ENCODE assay signal across 11 cellular contexts in genomic region chr4:110867251-110867960, GRCh38.
DNase-seq lines count a peak whose midpoint lies in the region; ATAC-seq and TF ChIP-seq lines count a peak whose summit lies in the region.
"Had no signal": no experiment of that assay in that cellular context is flagged by ENCODE, and none has a peak within 500 bp of the region (broad histone marks: within the 10 kb centered on the region; RNA-seq: fewer than 3 reads in every experiment).

No MANE protein-coding gene starts in this region.

- no peaks in the 10 kb centered on the region for H3K27me3 ChIP-seq in left ventricle myocardium inferior (ENCODE audit: low read depth)
- H3K27me3 ChIP-seq in aorta (ENCODE audit: control insufficient read depth in 1 of 2, insufficient read depth in 2 of 2, low read length in 1 of 2) = no peaks in the 10 kb centered on the region
- no peaks in the 10 kb centered on the region for H3K27me3 ChIP-seq in heart right ventricle
- H3K27me3 ChIP-seq: transverse colon had no signal

- 90 to 94% methylated on average over 3 of the region's 3 CpGs for WGBS in aorta, 2 donors
- WGBS in heart right ventricle, 2 donors = 82 to 87% methylated on average over 3 of the region's 3 CpGs

- H3K27ac ChIP-seq in left ventricle myocardium inferior (replicated peaks) (no peak overlapping the region), aorta (ENCODE audit: low read depth in 1 of 2, low read length in 2 of 2) (no peak overlapping the region), heart right ventricle (no peak overlapping the region)
- H3K27ac ChIP-seq: transverse colon had no signal

- DNase-seq in NOMO-1 treated with DMSO at 0.1 percent for 48 hours (lab: John Stamatoyannopoulos, UW; ENCODE audit: unreplicated experiment) = peak; percentile 18
- no peak for DNase-seq in NOMO-1 treated with dmso at 0.1 percent for 144 hours (lab: John Stamatoyannopoulos, UW; ENCODE audit: unreplicated experiment)
- no peak for DNase-seq in left ventricle myocardium inferior
- no peak for DNase-seq in aorta
- DNase-seq in dermis blood vessel endothelial cell = no peak
- DNase-seq in heart right ventricle = no peak
- DNase-seq: kidney glomerular epithelial cell; stimulated activated CD4-positive, alpha-beta T cell treated with anti-CD3 and anti-CD28 coated beads, Interleukin-4, amount 100 ng/mL, for 4 hours; transverse colon had no signal

- H3K36me3 ChIP-seq in left ventricle myocardium inferior (no peaks in the 10 kb centered on the region), aorta (ENCODE audit: control insufficient read depth in 1 of 2, insufficient read depth in 2 of 2, low read length in 1 of 2) (no peaks in the 10 kb centered on the region), heart right ventricle (no peaks in the 10 kb centered on the region)
- H3K36me3 ChIP-seq: transverse colon had no signal

- H3K4me1 ChIP-seq in left ventricle myocardium inferior (peaks cover 5% of the 10 kb centered on the region), aorta (ENCODE audit: control insufficient read depth in 1 of 2, insufficient read depth in 2 of 2, low read length in 2 of 2) (no peaks in the 10 kb centered on the region), heart right ventricle (peaks cover 0 to 12% (median 0%) of the 10 kb centered on the region in 9 donors)

- ATAC-seq in HG02623 (IDR thresholded peaks at IDR 0.05; ENCODE audit: unreplicated experiment) = peak; percentile 46
- ATAC-seq in HG03442 (IDR thresholded peaks at IDR 0.05; ENCODE audit: unreplicated experiment) = peak; percentile 79
- no peak for ATAC-seq in aorta (ENCODE audit: low FRiP score)
- no peak for ATAC-seq in heart right ventricle

- TF ChIP-seq CTCF in left ventricle myocardium inferior (IDR thresholded peaks at IDR 0.05; ENCODE audit: borderline replicate concordance) (no peak), heart right ventricle (IDR thresholded peaks at IDR 0.05) (no peak)

- H3K9me3 ChIP-seq in left ventricle myocardium inferior (replicated peaks) = no peaks in the 10 kb centered on the region
- no peaks in the 10 kb centered on the region for H3K9me3 ChIP-seq in aorta (ENCODE audit: control insufficient read depth, low read length)
- no peaks in the 10 kb centered on the region for H3K9me3 ChIP-seq in heart right ventricle
- H3K9me3 ChIP-seq: transverse colon had no signal

- H3K4me3 ChIP-seq in left ventricle myocardium inferior (no peak overlapping the region), aorta (ENCODE audit: low read length in 2 of 2) (no peak overlapping the region), heart right ventricle (no peak overlapping the region)
- H3K4me3 ChIP-seq: transverse colon had no signal

- intact Hi-C loops in left ventricle myocardium inferior (cut with micrococcal nuclease) (no loop called here), aorta (cut with DNase I) (no loop called here), heart right ventricle (cut with DNase I) (no loop called here)

Comparison
In these comparisons a context has a peak if more than half of its experiments do, and no peak if none do; other contexts are left out.
1. ATAC-seq: peak in HG02623 (single experiment) and HG03442 (single experiment); none in aorta (single experiment) and heart right ventricle (0 of 8).